ENCODE assay signal across 1 cellular context in genomic region chr3:10936686-10937085, GRCh38.
TF ChIP-seq lines count a peak whose summit lies in the region.

No MANE protein-coding gene starts in this region.

TF ChIP-seq in HepG2, 621 proteins besides CTCF, POLR2A, EP300 and RAD21 (continued from another document):
- no peak for TF ChIP-seq ZFP90 (CRISPR knock-in tag; IDR thresholded peaks at IDR 0.05; ENCODE audit: borderline replicate concordance)
- no peak for TF ChIP-seq ELF1 (CRISPR knock-in tag; IDR thresholded peaks at IDR 0.05)
- no peak for TF ChIP-seq PHF8 (CRISPR knock-in tag; IDR thresholded peaks at IDR 0.05)
- TF ChIP-seq SAP130 (CRISPR knock-in tag; IDR thresholded peaks at IDR 0.05; ENCODE audit: low read depth) = no peak
- no peak for TF ChIP-seq SPEN (CRISPR knock-in tag; IDR thresholded peaks at IDR 0.05; ENCODE audit: low read depth)
- no peak for TF ChIP-seq ZBTB38 (CRISPR knock-in tag; IDR thresholded peaks at IDR 0.05)
- no peak for TF ChIP-seq TFDP2 (CRISPR knock-in tag; IDR thresholded peaks at IDR 0.05)
- TF ChIP-seq IRX3 (CRISPR knock-in tag; IDR thresholded peaks at IDR 0.05; ENCODE audit: borderline replicate concordance, low read depth) = no peak
- no peak for TF ChIP-seq ZFP41 (CRISPR knock-in tag; IDR thresholded peaks at IDR 0.05; ENCODE audit: borderline replicate concordance)
- TF ChIP-seq ZNF160 (CRISPR knock-in tag; IDR thresholded peaks at IDR 0.05) = no peak
